8 cellular contexts compared by ENCODE assay signal in genomic region chr14:22314183-22314820, GRCh38.
DNase-seq lines count a peak whose midpoint lies in the region; ATAC-seq and TF ChIP-seq lines count a peak whose summit lies in the region.

No MANE protein-coding gene starts in this region.

- H3K27me3 ChIP-seq in endodermal cell (ENCODE audit: control insufficient read depth, insufficient read depth, low read length, poor library complexity, severe bottlenecking), result no peaks in the 10 kb centered on the region

- no peak overlapping the region for H3K4me3 ChIP-seq in endodermal cell (ENCODE audit: low read length)

- in situ Hi-C loops in Caki2 (cut with HindIII; ENCODE audit: low pct_unique_long_range_greater_than_20kb, low sequenced_read_pairs), result no loop called here

- no peak overlapping the region for H3K27ac ChIP-seq in endodermal cell (ENCODE audit: low read depth, low read length)

- peak; percentile 82 for ATAC-seq in GM18907 (IDR thresholded peaks at IDR 0.05; ENCODE audit: unreplicated experiment)

- no peaks in the 10 kb centered on the region for H3K36me3 ChIP-seq in endodermal cell (ENCODE audit: control insufficient read depth, insufficient read depth, low read length)

- H3K4me3 Mint-ChIP-seq in endodermal cell, result no peak overlapping the region

- DNase-seq in Caki2 (ENCODE audit: low read depth) (peak; percentile 16), HT-29 (ENCODE audit: low spot score) (peak; percentile 69), SHP77 treated with DMSO at 0.1 percent for 48 hours (lab: John Stamatoyannopoulos, UW) (peak; percentile 54), endodermal cell (peak; percentile 62), midbrain (lab: John Stamatoyannopoulos, UW) (peak; percentile 81), occipital lobe (lab: John Stamatoyannopoulos, UW) (no peak)
- no peak for DNase-seq in activated effector memory CD4-positive, alpha-beta T cell treated with anti-CD3 and anti-CD28 coated beads, Interleukin-2, amount 50 U/mL, for 16 hours

- H3K36me3 Mint-ChIP-seq in endodermal cell (ENCODE audit: low read depth), result no peaks in the 10 kb centered on the region

- H3K27ac Mint-ChIP-seq in endodermal cell, result no peak overlapping the region

- WGBS in endodermal cell (ENCODE audit: insufficient coverage in 1 of 2, insufficient read length in 1 of 2), 2 experiments, result 72% methylated on average over 5 of the region's 6 CpGs

- no peaks in the 10 kb centered on the region for H3K4me1 Mint-ChIP-seq in endodermal cell

- no peaks in the 10 kb centered on the region for H3K9me3 Mint-ChIP-seq in endodermal cell

- no peak overlapping the region for H3K9ac ChIP-seq in endodermal cell (ENCODE audit: extremely low read depth, low read length, poor library complexity, severe bottlenecking)

- no peaks in the 10 kb centered on the region for H3K9me3 ChIP-seq in endodermal cell (ENCODE audit: control insufficient read depth, low read length)

- TF ChIP-seq CTCF in endodermal cell (conservative IDR thresholded peaks at IDR 0.05), result peak; percentile 88

- no peaks in the 10 kb centered on the region for H3K27me3 Mint-ChIP-seq in endodermal cell (ENCODE audit: insufficient read depth)

- no peaks in the 10 kb centered on the region for H3K4me1 ChIP-seq in endodermal cell (ENCODE audit: control insufficient read depth, insufficient read depth, low read length)

Comparison
In these comparisons a context has a peak if more than half of its experiments do, and no peak if none do; other contexts are left out.
1. DNase-seq: peak in Caki2 (single experiment), HT-29 (single experiment), SHP77 treated with DMSO at 0.1 percent for 48 hours (single experiment), endodermal cell (single experiment) and midbrain (single experiment); none in activated effector memory CD4-positive, alpha-beta T cell treated with anti-CD3 and anti-CD28 coated beads, Interleukin-2, amount 50 U/mL, for 16 hours (single experiment) and occipital lobe (single experiment).